ENCODE assay signal across 27 cellular contexts in genomic region chr5:38621331-38621730, GRCh38.
"Had no signal": no experiment of that assay in that cellular context is flagged by ENCODE, and none has a peak within 500 bp of the region (broad histone marks: within the 10 kb centered on the region; RNA-seq: fewer than 3 reads in every experiment).

No MANE protein-coding gene starts in this region.

- H3K27ac Mint-ChIP-seq: naive thymus-derived CD8-positive, alpha-beta T cell; nephron progenitor cell; neural progenitor cell; progenitor cell of endocrine pancreas; stimulated activated naive B cell treated with anti-CD40 and anti-IgM and Interleukin-4, amounts not matched to agents 10 μg/mL and 1 μg/mL and 100 μg/mL, for 72 hours had no signal

- H3K9me3 ChIP-seq: neutrophil, testis, thyroid gland had no signal

- H3K4me3 ChIP-seq: left lung, lung, neural progenitor cell, ovary, skin epidermis, stomach, testis, thyroid gland, upper lobe of right lung had no signal

- H2AFZ ChIP-seq: neural progenitor cell had no signal

- H3K4me2 ChIP-seq: neural progenitor cell had no signal

- H3K4me1 ChIP-seq: left lung, neural progenitor cell, thyroid gland, upper lobe of right lung had no signal

- H3K9ac ChIP-seq: neural progenitor cell had no signal

- H3K36me3 ChIP-seq: left lung, neutrophil, ovary, stomach, thyroid gland, upper lobe of right lung had no signal

- H3K27me3 Mint-ChIP-seq: progenitor cell of endocrine pancreas; stimulated activated naive B cell treated with anti-CD40 and anti-IgM and Interleukin-4, amounts not matched to agents 10 μg/mL and 1 μg/mL and 100 μg/mL, for 72 hours had no signal

- ATAC-seq: left cardiac atrium; left lung; naive thymus-derived CD8-positive, alpha-beta T cell; sciatic nerve; stimulated activated naive B cell treated with anti-CD40 and anti-IgM and Interleukin-4, amounts not matched to agents 10 μg/mL and 1 μg/mL and 100 μg/mL, for 72 hours; stimulated activated naive CD8-positive, alpha-beta T cell treated with anti-CD3 and anti-CD28 coated beads, Interleukin-15, Interleukin-2, amounts not matched to agents 100 U/mL and 50 U/mL, for 24 hours; upper lobe of right lung had no signal

- H3K4me3 Mint-ChIP-seq: naive thymus-derived CD8-positive, alpha-beta T cell; nephron progenitor cell; neural progenitor cell; stimulated activated naive B cell treated with anti-CD40 and anti-IgM and Interleukin-4, amounts not matched to agents 10 μg/mL and 1 μg/mL and 100 μg/mL, for 72 hours had no signal

- H3K36me3 Mint-ChIP-seq: stimulated activated naive B cell treated with anti-CD40 and anti-IgM and Interleukin-4, amounts not matched to agents 10 μg/mL and 1 μg/mL and 100 μg/mL, for 72 hours had no signal

- H3K27ac ChIP-seq: left lung, neural progenitor cell, neutrophil, ovary, skin epidermis, stomach, testis, thyroid gland, upper lobe of right lung had no signal

- H3K4me1 Mint-ChIP-seq: naive thymus-derived CD8-positive, alpha-beta T cell; nephron progenitor cell; stimulated activated naive B cell treated with anti-CD40 and anti-IgM and Interleukin-4, amounts not matched to agents 10 μg/mL and 1 μg/mL and 100 μg/mL, for 72 hours had no signal

- DNase-seq: head of caudate nucleus; hippocampal formation; kidney glomerular epithelial cell; left cardiac atrium; left lung; naive thymus-derived CD8-positive, alpha-beta T cell; nephron progenitor cell; occipital lobe; ovary; retina; right cardiac atrium; stimulated activated CD4-positive, alpha-beta T cell treated with anti-CD3 and anti-CD28 coated beads, Interleukin-12 subunit alpha, Interleukin-12 subunit beta, amount 100 ng/mL, for 4 hours; stimulated activated CD4-positive, alpha-beta T cell treated with anti-CD3 and anti-CD28 coated beads, Interleukin-15, amount 100 ng/mL, for 24 hours; stimulated activated CD4-positive, alpha-beta T cell treated with anti-CD3 and anti-CD28 coated beads, Interleukin-2, amount 100 ng/mL, for 24 hours; stimulated activated CD4-positive, alpha-beta T cell treated with anti-CD3 and anti-CD28 coated beads, Interleukin-4, amount 100 ng/mL, for 1 hour; stimulated activated naive B cell treated with anti-CD40 and anti-IgM and Interleukin-4, amounts not matched to agents 10 μg/mL and 1 μg/mL and 100 μg/mL, for 72 hours; stimulated activated naive CD8-positive, alpha-beta T cell treated with anti-CD3 and anti-CD28 coated beads, Interleukin-15, Interleukin-2, amounts not matched to agents 100 U/mL and 50 U/mL, for 24 hours; stomach; testis; thyroid gland; upper lobe of right lung had no signal

- H3K27me3 ChIP-seq: left lung, neural progenitor cell, neutrophil, ovary, stomach, testis, thyroid gland, upper lobe of right lung had no signal
